ENCODE assay signal across 14 cellular contexts in the genomic region with DNA sequence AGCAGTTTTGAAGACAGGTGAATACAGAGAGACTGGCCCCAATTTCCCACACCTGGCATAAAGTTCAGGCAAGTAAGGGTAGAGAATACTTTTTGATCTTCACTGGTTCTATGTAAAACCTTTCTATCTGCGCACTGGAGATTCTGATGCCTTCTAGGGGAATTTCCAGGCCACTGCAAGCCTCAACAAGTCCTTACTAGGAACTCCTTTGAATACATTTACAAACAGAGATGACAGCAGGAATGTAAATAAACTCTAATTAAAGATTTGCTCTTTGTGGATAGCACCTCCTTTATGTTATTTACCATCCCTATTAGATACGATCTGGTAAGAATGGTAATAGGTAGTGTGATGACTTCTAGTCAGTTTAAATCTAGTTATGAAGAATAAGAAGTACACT.
DNase-seq lines count a peak whose midpoint lies in the region; ATAC-seq, FAIRE-seq and TF ChIP-seq lines count a peak whose summit lies in the region.
"Had no signal": no experiment of that assay in that cellular context is flagged by ENCODE, and none has a peak within 500 bp of the region (broad histone marks: within the 10 kb centered on the region; RNA-seq: fewer than 3 reads in every experiment).

No MANE protein-coding gene starts in this region.

- H3K9me3 Mint-ChIP-seq in H9, result peaks cover 4 to 7% of the 10 kb centered on the region in 2 experiments; a peak in 4 of 5 replicates
- peaks cover 1% of the 10 kb centered on the region for H3K9me3 Mint-ChIP-seq in activated CD4-positive, alpha-beta T cell treated with anti-CD3 and anti-CD28 coated beads, Interleukin-2, amount 10 ng/mL, durations not matched to agents 24 days and 14 days

- in situ Hi-C loops in Panc1 (cut with HindIII; ENCODE audit: low pct_unique_long_range_greater_than_20kb, low sequenced_read_pairs), result no loop called here

- H3K27ac ChIP-seq in AG04450 (ENCODE audit: low read depth, low read length) (no peak overlapping the region), H9 (ENCODE audit: insufficient read length, low read depth, low read length) (no peak overlapping the region), Panc1 (ENCODE audit: low read length) (no peak overlapping the region), adrenal gland (no peak overlapping the region)
- H3K27ac ChIP-seq: GM23248, hepatocyte had no signal

- no peak overlapping the region for H2BK12ac ChIP-seq in H9 (ENCODE audit: insufficient read length, low read depth, low read length)

- no peak overlapping the region for H2BK15ac ChIP-seq in H9 (ENCODE audit: low read depth, low read length)

- no peak overlapping the region for H3T11ph ChIP-seq in H9 (ENCODE audit: low read length)

- peaks cover 11 to 18% of the 10 kb centered on the region in 2 experiments for H3K4me1 Mint-ChIP-seq in H9
- no peaks in the 10 kb centered on the region for H3K4me1 Mint-ChIP-seq in activated CD4-positive, alpha-beta T cell treated with anti-CD3 and anti-CD28 coated beads, Interleukin-2, amount 10 ng/mL, durations not matched to agents 24 days and 14 days

- ATAC-seq in Panc1, result no peak
- ATAC-seq: CD8-positive, alpha-beta T cell had no signal

- TF ChIP-seq CTCF in AG04450 (IDR thresholded peaks at IDR 0.05; ENCODE audit: low read depth, low read length) (peak; percentile 44; the same call in 1 of the 2 replicates), H9 (conservative IDR thresholded peaks at IDR 0.05) (peak; percentile 48), Panc1 (IDR thresholded peaks at IDR 0.05) (peak; percentile 30; the same call in 1 of the 2 replicates), adrenal gland (IDR thresholded peaks at IDR 0.05) (no peak)

- WGBS in H9 (ENCODE audit: extremely low coverage, insufficient read length, low lambda C conversion rate), result no CpG with 5 or more reads among the region's 2 CpGs
- WGBS in adrenal gland, 4 donors, result 87 to 98% (median 93%) methylated on average over 2 of the region's 2 CpGs

- H3K36me3 Mint-ChIP-seq in H9 (ENCODE audit: insufficient read depth in 1 of 3, low read depth in 3 of 3), result peaks cover 2 to 3% (median 3%) of the 10 kb centered on the region in 3 experiments; a peak in 3 of 7 replicates
- H3K36me3 Mint-ChIP-seq in activated CD4-positive, alpha-beta T cell treated with anti-CD3 and anti-CD28 coated beads, Interleukin-2, amount 10 ng/mL, durations not matched to agents 24 days and 14 days (ENCODE audit: low read depth), result no peaks in the 10 kb centered on the region
- H3K36me3 Mint-ChIP-seq: CD8-positive, alpha-beta T cell had no signal

- H4K5ac ChIP-seq in H9 (ENCODE audit: insufficient read length, low read depth, low read length), result no peak overlapping the region

- no peak overlapping the region for H3K9ac ChIP-seq in H9 (ENCODE audit: extremely low read depth, insufficient read length, low read length)
- H3K9ac ChIP-seq: GM23248 had no signal

- no peak overlapping the region for H3K27ac Mint-ChIP-seq in H9
- no peak overlapping the region for H3K27ac Mint-ChIP-seq in activated CD4-positive, alpha-beta T cell treated with anti-CD3 and anti-CD28 coated beads, Interleukin-2, amount 10 ng/mL, durations not matched to agents 24 days and 14 days
- H3K27ac Mint-ChIP-seq: CD8-positive, alpha-beta T cell had no signal

- no peak overlapping the region for H2AFZ ChIP-seq in H9 (ENCODE audit: low read length)
- H2AFZ ChIP-seq: GM23248, hepatocyte had no signal

- H3K79me2 ChIP-seq in H9 (ENCODE audit: insufficient read depth, low read length), result no peaks in the 10 kb centered on the region
- H3K79me2 ChIP-seq: hepatocyte had no signal

- H3K9me3 ChIP-seq in AG04450 (ENCODE audit: control insufficient read depth, insufficient read depth, low read length), result no peaks in the 10 kb centered on the region
- H3K9me3 ChIP-seq in H9 (ENCODE audit: control insufficient read depth, low read depth, low read length), result no peaks in the 10 kb centered on the region
- H3K9me3 ChIP-seq in Panc1 (ENCODE audit: control insufficient read depth, insufficient read depth, low read depth, low read length), result no peaks in the 10 kb centered on the region
- no peaks in the 10 kb centered on the region for H3K9me3 ChIP-seq in adrenal gland (replicated peaks in 1 of 3)

- H3K14ac ChIP-seq in H9 (ENCODE audit: insufficient read depth, low read length), result no peak overlapping the region

- no peak overlapping the region for H2BK120ac ChIP-seq in H9 (ENCODE audit: low read depth, low read length, poor library complexity, severe bottlenecking)

- H3K36me3 ChIP-seq in Panc1 (ENCODE audit: control insufficient read depth, insufficient read depth, low read length), result no peaks in the 10 kb centered on the region
- H3K36me3 ChIP-seq in adrenal gland (replicated peaks in 1 of 2), result no peaks in the 10 kb centered on the region

- no peak overlapping the region for H2AK5ac ChIP-seq in H9 (ENCODE audit: insufficient read length, low read length)

- no peaks in the 10 kb centered on the region for H3K27me3 Mint-ChIP-seq in H9 (ENCODE audit: low read depth)
- H3K27me3 Mint-ChIP-seq in activated CD4-positive, alpha-beta T cell treated with anti-CD3 and anti-CD28 coated beads, Interleukin-2, amount 10 ng/mL, durations not matched to agents 24 days and 14 days, result peaks cover 6% of the 10 kb centered on the region

- no peaks in the 10 kb centered on the region for H3K23me2 ChIP-seq in H9 (ENCODE audit: insufficient read length, low read depth, low read length, poor library complexity, severe bottlenecking)

- FAIRE-seq in urothelium cell line (lab: Jason Lieb, UNC), result no peak

- H4K91ac ChIP-seq in H9 (ENCODE audit: insufficient read length, low read depth, low read length), result no peak overlapping the region

- POLR2A ChIA-PET in AG04450 (lab: Yijun Ruan, JAX) (interaction anchor here (0.7 kb wide), 1 partner anchor 12 kb away, joined by 3 read pairs; no protein-coding TSS in a partner anchor), Panc1 (lab: Charles Lee) (no interaction called here)

- no peak overlapping the region for H2BK5ac ChIP-seq in H9 (ENCODE audit: insufficient read length, low read length)

- no peak overlapping the region for H3K56ac ChIP-seq in H9 (ENCODE audit: insufficient read length, low read depth, low read length)

- TF ChIP-seq POLR2A in adrenal gland (IDR thresholded peaks at IDR 0.05), result no peak

- H3K79me1 ChIP-seq in H9 (ENCODE audit: insufficient read depth, low read depth, low read length, poor library complexity, severe bottlenecking), result no peaks in the 10 kb centered on the region

- 0 out of 2 replicates have a peak, but pooled peaks cover 1% of the 10 kb centered on the region for H3K4me1 ChIP-seq in H9 (ENCODE audit: insufficient read depth, low read length)
- no peaks in the 10 kb centered on the region for H3K4me1 ChIP-seq in Panc1 (ENCODE audit: control insufficient read depth, insufficient read depth, low read length)
- H3K4me1 ChIP-seq in adrenal gland (replicated peaks in 1 of 2), result no peaks in the 10 kb centered on the region

- H3K4me3 ChIP-seq in AG04450 (ENCODE audit: low read depth, low read length) (no peak overlapping the region), Panc1 (ENCODE audit: low read depth in 2 of 2, low read length in 2 of 2) (no peak overlapping the region), adrenal gland (no peak overlapping the region)
- H3K4me3 ChIP-seq: GM23248, hepatocyte had no signal

- no peak overlapping the region for H3K4me2 ChIP-seq in H9 (ENCODE audit: insufficient read depth, insufficient read length, low read length)
- H3K4me2 ChIP-seq: hepatocyte had no signal

- no TSS peak for BruUV-seq in Panc1 (replicated peaks; lab: Mats Ljungman, UMichigan)

- H3K4me3 Mint-ChIP-seq in H9, result no peak overlapping the region
- no peak overlapping the region for H3K4me3 Mint-ChIP-seq in activated CD4-positive, alpha-beta T cell treated with anti-CD3 and anti-CD28 coated beads, Interleukin-2, amount 10 ng/mL, durations not matched to agents 24 days and 14 days
- H3K4me3 Mint-ChIP-seq: CD8-positive, alpha-beta T cell had no signal

- DNase-seq in AG04450 (ENCODE audit: low read depth, low spot score) (no peak), H9 (no peak), Panc1 (ENCODE audit: low read depth, low spot score) (no peak), fibroblast of peridontal ligament (ENCODE audit: extremely low read depth) (peak; percentile 29), adrenal gland (no peak), inferior parietal cortex (ENCODE audit: extremely low spot score) (no peak), urothelium cell line (ENCODE audit: low spot score) (no peak)
- DNase-seq in activated CD4-positive, alpha-beta T cell treated with anti-CD3 and anti-CD28 coated beads, Interleukin-2, amount 10 ng/mL, durations not matched to agents 24 days and 14 days, result no peak
- DNase-seq: CD8-positive, alpha-beta T cell; effector CD4-positive, alpha-beta T cell; GM23248; NCI-H2081; retina had no signal

- H3K4ac ChIP-seq in H9 (ENCODE audit: low read depth, low read length), result no peak overlapping the region

- H4K20me1 ChIP-seq in H9 (ENCODE audit: control insufficient read depth, insufficient read depth, insufficient read length), result no peaks in the 10 kb centered on the region

- intact Hi-C loops in Panc1 (cut with micrococcal nuclease; ENCODE audit: unreplicated experiment), result no loop called here
- intact Hi-C loops in adrenal gland (cut with DNase I), result no loop called here
- intact Hi-C loops in activated CD4-positive, alpha-beta T cell treated with anti-CD3 and anti-CD28 coated beads, Interleukin-2, amount 10 ng/mL, durations not matched to agents 24 days and 14 days (cut with micrococcal nuclease), result no loop called here

- H4K8ac ChIP-seq in H9 (replicated peaks; ENCODE audit: insufficient read length, low read depth, low read length), result no peak overlapping the region

- no peak overlapping the region for H3K18ac ChIP-seq in H9 (ENCODE audit: insufficient read length, low read depth, low read length)

- no peaks in the 10 kb centered on the region for H3K27me3 ChIP-seq in AG04450 (ENCODE audit: control insufficient read depth, insufficient read depth, low read length)
- H3K27me3 ChIP-seq in H9 (ENCODE audit: insufficient read depth, low read length), result no peaks in the 10 kb centered on the region
- no peaks in the 10 kb centered on the region for H3K27me3 ChIP-seq in Panc1 (ENCODE audit: control insufficient read depth, insufficient read depth, low read length)
- H3K27me3 ChIP-seq in adrenal gland, result no peaks in the 10 kb centered on the region
- H3K27me3 ChIP-seq: hepatocyte had no signal

- H3K23ac ChIP-seq in H9 (ENCODE audit: insufficient read length, low read depth, low read length), result no peak overlapping the region

- H2BK20ac ChIP-seq in H9 (ENCODE audit: low read depth, low read length, poor library complexity, severe bottlenecking), result no peak overlapping the region

- CTCF ChIA-PET in AG04450 (lab: Charles Lee), result interaction anchor here (0.6 kb wide), 1 partner anchor 27 kb away, joined by 8 read pairs; no protein-coding TSS in a partner anchor
- CTCF ChIA-PET in Panc1 (lab: Charles Lee), result no interaction called here

Comparison
In these comparisons a context has a peak if more than half of its experiments do, and no peak if none do; other contexts are left out.
1. CTCF ChIP-seq: peak in AG04450 (single experiment), H9 (single experiment) and Panc1 (single experiment); none in adrenal gland (0 of 6).